ENCODE assay signal across 25 cellular contexts in the genomic region with DNA sequence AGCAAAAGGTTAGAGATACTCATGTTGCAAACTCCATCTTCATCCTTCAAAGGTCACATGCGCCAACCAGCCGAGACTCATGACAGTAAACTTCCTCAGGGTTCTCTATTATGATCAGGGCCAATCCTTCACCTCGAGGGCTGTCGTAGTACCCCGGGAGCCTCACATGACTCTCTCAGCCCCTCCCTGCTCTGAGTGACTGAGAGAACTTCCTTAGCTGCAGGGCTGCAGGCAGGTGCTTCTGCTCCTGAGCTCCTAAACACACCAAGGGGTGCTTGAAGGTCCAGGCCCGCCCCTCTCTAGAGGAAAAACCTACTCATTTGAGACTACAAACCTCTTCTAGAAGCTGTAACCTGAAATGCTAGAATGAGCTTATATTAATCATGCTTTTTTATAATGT. TPM values are rescaled to one million over a fixed set of nuclear protein-coding genes. Genes with fewer than 3 reads are reported as not detected.
DNase-seq lines count a peak whose midpoint lies in the region; ATAC-seq, FAIRE-seq and TF ChIP-seq lines count a peak whose summit lies in the region.
"Had no signal": no experiment of that assay in that cellular context is flagged by ENCODE, and none has a peak within 500 bp of the region (broad histone marks: within the 10 kb centered on the region; RNA-seq: fewer than 3 reads in every experiment).

No MANE protein-coding gene starts in this region.

- no peak overlapping the region for H3K4me3 Mint-ChIP-seq in naive B cell
- H3K4me3 Mint-ChIP-seq: activated T-cell treated with anti-CD3 and anti-CD28 coated beads, Interleukin-2, amount 50 U/mL, for 4 hours; T-cell had no signal

- H3K27ac ChIP-seq in GM12878 (ENCODE audit: control insufficient read depth, insufficient read depth) (no peak overlapping the region), GM23248 (no peak overlapping the region)
- H3K27ac ChIP-seq: body of pancreas, colonic mucosa, transverse colon had no signal

- CTCF ChIA-PET in GM12878 (lab: Yijun Ruan, JAX) = interaction anchor here (1.0 to 5.0 kb wide), 2 partner anchors 12 to 107 kb away, joined by 5 to 25 read pairs; no protein-coding TSS in a partner anchor

- H3K36me3 ChIP-seq in GM12878 (ENCODE audit: control insufficient read depth in 2 of 2, insufficient read depth in 2 of 2, low read length in 1 of 2) (no peaks in the 10 kb centered on the region), GM23248 (ENCODE audit: low read depth) (no peaks in the 10 kb centered on the region)
- H3K36me3 ChIP-seq: colonic mucosa, transverse colon had no signal

- no peaks in the 10 kb centered on the region for H3K9me3 ChIP-seq in GM12878 (replicated peaks; ENCODE audit: control insufficient read depth, insufficient read depth, low read length)
- H3K9me3 ChIP-seq in GM23248 (ENCODE audit: low read depth) = no peaks in the 10 kb centered on the region
- H3K9me3 ChIP-seq: body of pancreas, colonic mucosa, heart right ventricle, transverse colon had no signal

- WGBS in GM12878 (ENCODE audit: insufficient coverage, insufficient replicate concordance, low lambda C conversion rate, missing lambda C conversion rate) = 28% methylated on average over 6 of the region's 6 CpGs
- 59 to 61% methylated on average over 6 of the region's 6 CpGs for WGBS in GM23248 (ENCODE audit: low coverage in 1 of 2, low lambda C conversion rate in 2 of 2, missing lambda C conversion rate in 2 of 2), 2 experiments

- in situ Hi-C loops in GM12878 (cut with MboI) = no loop called here
- in situ Hi-C loops in GM23248 (cut with MboI) = no loop called here

- BruUV-seq in GM12878 (replicated peaks; lab: Mats Ljungman, UMichigan) = no TSS peak

- peaks cover 11 to 17% (median 17%) of the 10 kb centered on the region in 3 donors for H3K27me3 Mint-ChIP-seq in naive B cell

- SMC1A ChIA-PET in GM12878 (lab: Charles Lee; ENCODE audit: uncharacterized antibody, unreplicated experiment) = interaction anchor here (1.6 to 4.1 kb wide), 3 partner anchors 12 to 121 kb away, joined by 3 to 13 read pairs (median 5); no protein-coding TSS in a partner anchor

- no peaks in the 10 kb centered on the region for H3K9me2 ChIP-seq in GM23248 (ENCODE audit: insufficient read depth)

- POLR2A ChIA-PET in GM12878 (lab: Charles Lee) = interaction anchor here (0.7 kb wide), 1 partner anchor 234 kb away, joined by 3 read pairs; no protein-coding TSS in a partner anchor

- H3K4me1 ChIP-seq in GM12878 (ENCODE audit: control insufficient read depth, insufficient read depth, low read length) (no peaks in the 10 kb centered on the region), GM23248 (ENCODE audit: insufficient read depth) (no peaks in the 10 kb centered on the region)
- H3K4me1 ChIP-seq: colonic mucosa, transverse colon had no signal

- H3K4me2 ChIP-seq in GM12878 (ENCODE audit: control insufficient read depth, insufficient read depth) = no peak overlapping the region
- no peak overlapping the region for H3K4me2 ChIP-seq in GM23248 (ENCODE audit: unreplicated experiment)

- H3K4me1 Mint-ChIP-seq in naive B cell = peaks cover 10 to 13% (median 13%) of the 10 kb centered on the region in 3 donors

- no peak overlapping the region for H3K4me3 ChIP-seq in GM12878
- H3K4me3 ChIP-seq in GM23248 = no peak overlapping the region
- H3K4me3 ChIP-seq: body of pancreas, colonic mucosa, heart right ventricle, transverse colon had no signal

- no peak for TF ChIP-seq POLR2A in GM12878 (IDR thresholded peaks at IDR 0.05; ENCODE audit: low read depth, low read length)

- H4K20me1 ChIP-seq in GM12878 (ENCODE audit: control insufficient read depth, insufficient read depth) (no peaks in the 10 kb centered on the region; the same call in 1 of the 2 replicates), GM23248 (ENCODE audit: insufficient read depth) (no peaks in the 10 kb centered on the region)

- H3K36me3 Mint-ChIP-seq in naive B cell = peaks cover 0 to 8% of the 10 kb centered on the region in 2 donors
- H3K36me3 Mint-ChIP-seq: activated naive CD4-positive, alpha-beta T cell treated with anti-CD3 and anti-CD28 coated beads, Interleukin-2, amount 50 U/mL, for 72 hours; T-cell had no signal

- no peaks in the 10 kb centered on the region; a peak in 1 of 4 replicates for H3K27me3 ChIP-seq in GM12878 (replicated peaks in 1 of 2; ENCODE audit: control insufficient read depth in 2 of 2, insufficient read depth in 2 of 2, low read length in 1 of 2)
- 0 out of 2 replicates have a peak, but pooled peaks cover 3% of the 10 kb centered on the region for H3K27me3 ChIP-seq in GM23248 (replicated peaks; ENCODE audit: insufficient read depth)
- H3K27me3 ChIP-seq: body of pancreas, colonic mucosa, heart right ventricle, transverse colon had no signal

- RAD21 ChIA-PET in GM12878 (lab: Charles Lee; ENCODE audit: unreplicated experiment) = no interaction called here

- no peak for TF ChIP-seq RAD21 in GM12878 (IDR thresholded peaks at IDR 0.05; ENCODE audit: insufficient read depth, low read depth, low read length)

- intact Hi-C loops in GM12878 (cut with micrococcal nuclease; ENCODE audit: unreplicated experiment) = no loop called here

- ATAC-seq in GM12878 = peak; percentile 36; the same call in 1 of the 3 replicates
- peak; percentile 93 to 95 for ATAC-seq in naive B cell (ENCODE audit: low read depth in 2 of 2)
- ATAC-seq: activated naive CD4-positive, alpha-beta T cell treated with anti-CD3 and anti-CD28 coated beads, Interleukin-2, amount 50 U/mL, for 72 hours; body of pancreas; heart right ventricle; right cardiac atrium had no signal

- TF ChIP-seq CTCF in GM20000 (IDR thresholded peaks at IDR 0.05; ENCODE audit: extremely low read depth, missing control alignments) (no peak), GM12878 (IDR thresholded peaks at IDR 0.05 in 2 of 3, conservative IDR thresholded peaks at IDR 0.05 in 1 of 3; ENCODE audit: control insufficient read depth in 2 of 3, extremely low read depth in 1 of 3, insufficient read depth in 1 of 3, low read depth in 3 of 3, low read length in 3 of 3) (no peak)

- H3K79me2 ChIP-seq in GM12878 (ENCODE audit: control insufficient read depth, insufficient read depth, low read length) (no peaks in the 10 kb centered on the region), GM23248 (ENCODE audit: insufficient read depth) (no peaks in the 10 kb centered on the region)

- H2AFZ ChIP-seq in GM12878 (ENCODE audit: control insufficient read depth, low read depth, low read length) = no peak overlapping the region
- no peak overlapping the region for H2AFZ ChIP-seq in GM23248

- DNase-seq in DMS79 treated with DMSO at 0.1 percent for 48 hours (lab: John Stamatoyannopoulos, UW) (peak; percentile 44), GM20000 (ENCODE audit: low spot score) (peak; percentile 21), GM12878 (ENCODE audit: low read depth, low spot score) (no peak), naive B cell (peak; percentile 18), GM23248 (no peak), NCI-H1092 (lab: John Stamatoyannopoulos, UW) (no peak), NCI-H524 treated with DMSO at 0.1 percent for 48 hours (lab: John Stamatoyannopoulos, UW) (no peak)
- DNase-seq: activated CD4-positive, alpha-beta T cell treated with anti-CD3 and anti-CD28 coated beads, Interleukin-2, amount 50 U/mL, for 4 hours; activated T-cell treated with anti-CD3 and anti-CD28 coated beads, Interleukin-2, amount 50 U/mL, for 4 hours; AML-193; body of pancreas; colonic mucosa; heart right ventricle; NCI-H1930; NCI-H69; right cardiac atrium; Right ventricle myocardium superior; T-cell; transverse colon had no signal

- H3K27ac Mint-ChIP-seq in naive B cell = peak overlapping the region in 3 of 6 donors; percentile 11 to 88 (median 54)
- H3K27ac Mint-ChIP-seq: activated naive CD4-positive, alpha-beta T cell treated with anti-CD3 and anti-CD28 coated beads, Interleukin-2, amount 50 U/mL, for 72 hours; T-cell had no signal

- H3K9ac ChIP-seq in GM12878 (ENCODE audit: control insufficient read depth, insufficient read depth, low read length) (no peak overlapping the region), GM23248 (no peak overlapping the region)

- no peak for FAIRE-seq in GM12878 (lab: Jason Lieb, UNC)
- FAIRE-seq: H54, islet of Langerhans had no signal

- H3F3A ChIP-seq in GM23248 (ENCODE audit: insufficient read depth) = no peaks in the 10 kb centered on the region

- no peak for TF ChIP-seq EP300 in GM12878 (IDR thresholded peaks at IDR 0.05; ENCODE audit: borderline replicate concordance in 1 of 2, control insufficient read depth in 1 of 2, low read depth in 2 of 2, low read length in 2 of 2)

- peaks cover 0 to 5% (median 0%) of the 10 kb centered on the region in 7 donors for H3K9me3 Mint-ChIP-seq in naive B cell
- H3K9me3 Mint-ChIP-seq: activated naive CD4-positive, alpha-beta T cell treated with anti-CD3 and anti-CD28 coated beads, Interleukin-2, amount 50 U/mL, for 72 hours had no signal

TF ChIP-seq in GM12878, 131 proteins besides CTCF, POLR2A, EP300 and RAD21 (continues in another document):
- no peak for TF ChIP-seq PAX5 (IDR thresholded peaks at IDR 0.05; ENCODE audit: borderline replicate concordance, low read depth, low read length)

RNA-seq across cellular contexts. Expression of gene LONRF2, which starts 48.2 kb away (rescaled TPM):
- 0.04 and 0.05 TPM in 2 replicates for total RNA-seq in GM12878 (2013; cell fraction: nucleolus; rRNA removed)
- under 0.01 TPM in 1 of 2 replicates, not detected in the other for total RNA-seq in GM12878 (2014; rRNA removed)
- total RNA-seq in GM12878 (2014; rRNA removed; fragmentation: Illumina TruSeq; extraction: Trizol) = not detected in 2 replicates
- total RNA-seq in GM12878 (2021) = 0.03 and 0.08 TPM in 2 replicates
- polyA plus RNA-seq in GM12878 (2011; ENCODE audit: low read depth) = not detected
- under 0.01 and 0.01 TPM in 2 replicates for polyA plus RNA-seq in GM12878 (2011; rRNA removed)
- polyA plus RNA-seq in GM12878 (2011; cell fraction: cytosol; rRNA removed) = not detected in 2 replicates
- polyA plus RNA-seq in GM12878 (2011; cell fraction: nucleus; rRNA removed) = 0.01 and 0.03 TPM in 2 replicates
- polyA plus RNA-seq in GM12878 (2012) = 0.01 TPM in 2 replicates
- under 0.01 TPM in 1 of 2 replicates, not detected in the other for polyA plus RNA-seq in GM12878 (2014; fragmentation: Illumina TruSeq; extraction: Trizol)
- not detected for polyA plus RNA-seq in GM12878 (2014; fragmentation: Nextera tagmentation; extraction: Ambion mirVana)
- 0.01 and 0.04 TPM in 2 replicates for polyA plus RNA-seq in GM12878 (2014; rRNA removed)
- under 1 TPM in 1 of 2 experiments, not detected in 1; 0.01 TPM for polyA plus RNA-seq in GM12878 (2016; fragmentation: Nextera tagmentation; extraction: Ambion mirVana)
- 0.05 TPM in 1 of 2 replicates, not detected in the other for polyA minus RNA-seq in GM12878 (2011; rRNA and poly(A)+ RNA removed)
- not detected in 2 replicates for polyA minus RNA-seq in GM12878 (2011; cell fraction: cytosol; rRNA and poly(A)+ RNA removed)
- polyA minus RNA-seq in GM12878 (2011; cell fraction: nucleus; rRNA and poly(A)+ RNA removed) = under 0.01 TPM in 1 of 2 replicates, not detected in the other
- polyA plus RNA-seq in naive B cell (ENCODE audit: low read depth in 6 of 6) = not detected
- total RNA-seq in GM23248 (2014; rRNA removed; shearing (Covaris generic)) = under 0.01 and 0.13 TPM in 2 replicates
- not detected in 2 replicates for polyA plus RNA-seq in GM23248 (2016; fragmentation: Nextera tagmentation; extraction: Ambion mirVana)
- total RNA-seq: lung microvascular endothelial cell, myocyte, OCI-LY7 had no signal

Comparison
In these comparisons a context has a peak if more than half of its experiments do, and no peak if none do; other contexts are left out.
1. DNase-seq: peak in DMS79 treated with DMSO at 0.1 percent for 48 hours (single experiment), GM20000 (single experiment) and naive B cell (single experiment); none in GM12878 (single experiment), GM23248 (single experiment), NCI-H1092 (single experiment) and NCI-H524 treated with DMSO at 0.1 percent for 48 hours (single experiment).